In genomic region chr3:184028275-184028890, GRCh38 we compare ENCODE assay signal across 16 cellular contexts. TPM values are rescaled to one million over a fixed set of nuclear protein-coding genes. Genes with fewer than 3 reads are reported as not detected.
"Had no signal": no experiment of that assay in that cellular context is flagged by ENCODE, and none has a peak within 500 bp of the region (broad histone marks: within the 10 kb centered on the region; RNA-seq: fewer than 3 reads in every experiment).

No MANE protein-coding gene starts in this region.

RNA-seq across cellular contexts. Expression of gene HTR3D, which starts 3.2 kb away (rescaled TPM):
- total RNA-seq: stomach, subcutaneous adipose tissue, suprapubic skin, temporal lobe, testis, thoracic aorta, thyroid gland, tibial nerve, transverse colon, upper lobe of left lung, upper lobe of right lung, ureter, urinary bladder, uterus, vagina had no signal
- polyA plus RNA-seq: stomach, thymus, urinary bladder had no signal

RNA-seq across cellular contexts. Expression of gene HTR3C, which starts 24.5 kb away (rescaled TPM):
- total RNA-seq: stomach, subcutaneous adipose tissue, suprapubic skin, temporal lobe, thoracic aorta, tibial nerve, upper lobe of right lung, ureter, urinary bladder, vagina had no signal
- polyA plus RNA-seq: stomach had no signal
